In the genomic region with DNA sequence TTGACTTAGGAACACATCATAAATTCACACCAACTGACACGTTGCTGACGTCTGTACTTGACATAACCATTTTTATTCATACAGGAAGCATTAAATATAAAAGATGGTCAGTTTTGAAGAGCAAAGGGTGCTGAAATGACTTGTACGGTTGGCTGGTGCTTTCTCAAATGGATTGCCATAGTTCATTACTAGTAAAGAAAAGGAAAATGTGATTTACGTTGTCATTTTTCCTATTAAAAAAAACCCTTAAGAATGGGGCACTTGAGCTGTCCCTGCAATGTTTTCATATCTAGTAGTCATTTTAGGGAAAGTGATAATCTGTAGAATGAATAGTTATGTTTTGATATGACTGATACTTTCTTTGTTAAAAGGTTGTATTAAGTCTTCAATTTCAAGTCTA, we compare ENCODE assay signal across 2 cellular contexts.
TF ChIP-seq lines count a peak whose summit lies in the region.

No MANE protein-coding gene starts in this region.

TF ChIP-seq in K562, 482 proteins besides CTCF, POLR2A, EP300 and RAD21:
- peak; percentile 8 for TF ChIP-seq MEIS2 (IDR thresholded peaks at IDR 0.05; ENCODE audit: partially characterized antibody)
- TF ChIP-seq, protein P1, sequence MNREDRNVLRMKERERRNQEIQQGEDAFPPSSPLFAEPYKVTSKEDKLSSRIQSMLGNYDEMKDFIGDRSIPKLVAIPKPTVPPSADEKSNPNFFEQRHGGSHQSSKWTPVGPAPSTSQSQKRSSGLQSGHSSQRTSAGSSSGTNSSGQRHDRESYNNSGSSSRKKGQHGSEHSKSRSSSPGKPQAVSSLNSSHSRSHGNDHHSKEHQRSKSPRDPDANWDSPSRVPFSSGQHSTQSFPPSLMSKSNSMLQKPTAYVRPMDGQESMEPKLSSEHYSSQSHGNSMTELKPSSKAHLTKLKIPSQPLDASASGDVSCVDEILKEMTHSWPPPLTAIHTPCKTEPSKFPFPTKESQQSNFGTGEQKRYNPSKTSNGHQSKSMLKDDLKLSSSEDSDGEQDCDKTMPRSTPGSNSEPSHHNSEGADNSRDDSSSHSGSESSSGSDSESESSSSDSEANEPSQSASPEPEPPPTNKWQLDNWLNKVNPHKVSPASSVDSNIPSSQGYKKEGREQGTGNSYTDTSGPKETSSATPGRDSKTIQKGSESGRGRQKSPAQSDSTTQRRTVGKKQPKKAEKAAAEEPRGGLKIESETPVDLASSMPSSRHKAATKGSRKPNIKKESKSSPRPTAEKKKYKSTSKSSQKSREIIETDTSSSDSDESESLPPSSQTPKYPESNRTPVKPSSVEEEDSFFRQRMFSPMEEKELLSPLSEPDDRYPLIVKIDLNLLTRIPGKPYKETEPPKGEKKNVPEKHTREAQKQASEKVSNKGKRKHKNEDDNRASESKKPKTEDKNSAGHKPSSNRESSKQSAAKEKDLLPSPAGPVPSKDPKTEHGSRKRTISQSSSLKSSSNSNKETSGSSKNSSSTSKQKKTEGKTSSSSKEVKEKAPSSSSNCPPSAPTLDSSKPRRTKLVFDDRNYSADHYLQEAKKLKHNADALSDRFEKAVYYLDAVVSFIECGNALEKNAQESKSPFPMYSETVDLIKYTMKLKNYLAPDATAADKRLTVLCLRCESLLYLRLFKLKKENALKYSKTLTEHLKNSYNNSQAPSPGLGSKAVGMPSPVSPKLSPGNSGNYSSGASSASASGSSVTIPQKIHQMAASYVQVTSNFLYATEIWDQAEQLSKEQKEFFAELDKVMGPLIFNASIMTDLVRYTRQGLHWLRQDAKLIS (CRISPR knock-in tag; IDR thresholded peaks at IDR 0.05), result no peak
TF ChIP-seq in K562: peak in this region for 1.

TF ChIP-seq in SK-N-SH treated with all-trans-retinoic acid at 6 μM for 48 hours, 23 proteins besides CTCF, POLR2A, EP300 and RAD21:
- TF ChIP-seq, protein P2, sequence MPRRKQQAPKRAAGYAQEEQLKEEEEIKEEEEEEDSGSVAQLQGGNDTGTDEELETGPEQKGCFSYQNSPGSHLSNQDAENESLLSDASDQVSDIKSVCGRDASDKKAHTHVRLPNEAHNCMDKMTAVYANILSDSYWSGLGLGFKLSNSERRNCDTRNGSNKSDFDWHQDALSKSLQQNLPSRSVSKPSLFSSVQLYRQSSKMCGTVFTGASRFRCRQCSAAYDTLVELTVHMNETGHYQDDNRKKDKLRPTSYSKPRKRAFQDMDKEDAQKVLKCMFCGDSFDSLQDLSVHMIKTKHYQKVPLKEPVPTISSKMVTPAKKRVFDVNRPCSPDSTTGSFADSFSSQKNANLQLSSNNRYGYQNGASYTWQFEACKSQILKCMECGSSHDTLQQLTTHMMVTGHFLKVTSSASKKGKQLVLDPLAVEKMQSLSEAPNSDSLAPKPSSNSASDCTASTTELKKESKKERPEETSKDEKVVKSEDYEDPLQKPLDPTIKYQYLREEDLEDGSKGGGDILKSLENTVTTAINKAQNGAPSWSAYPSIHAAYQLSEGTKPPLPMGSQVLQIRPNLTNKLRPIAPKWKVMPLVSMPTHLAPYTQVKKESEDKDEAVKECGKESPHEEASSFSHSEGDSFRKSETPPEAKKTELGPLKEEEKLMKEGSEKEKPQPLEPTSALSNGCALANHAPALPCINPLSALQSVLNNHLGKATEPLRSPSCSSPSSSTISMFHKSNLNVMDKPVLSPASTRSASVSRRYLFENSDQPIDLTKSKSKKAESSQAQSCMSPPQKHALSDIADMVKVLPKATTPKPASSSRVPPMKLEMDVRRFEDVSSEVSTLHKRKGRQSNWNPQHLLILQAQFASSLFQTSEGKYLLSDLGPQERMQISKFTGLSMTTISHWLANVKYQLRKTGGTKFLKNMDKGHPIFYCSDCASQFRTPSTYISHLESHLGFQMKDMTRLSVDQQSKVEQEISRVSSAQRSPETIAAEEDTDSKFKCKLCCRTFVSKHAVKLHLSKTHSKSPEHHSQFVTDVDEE (CRISPR knock-in tag; IDR thresholded peaks at IDR 0.05), result no peak
- no peak for TF ChIP-seq BACH2 (CRISPR knock-in tag; IDR thresholded peaks at IDR 0.05; ENCODE audit: borderline replicate concordance)
